ENCODE assay signal across 20 cellular contexts in the genomic region with DNA sequence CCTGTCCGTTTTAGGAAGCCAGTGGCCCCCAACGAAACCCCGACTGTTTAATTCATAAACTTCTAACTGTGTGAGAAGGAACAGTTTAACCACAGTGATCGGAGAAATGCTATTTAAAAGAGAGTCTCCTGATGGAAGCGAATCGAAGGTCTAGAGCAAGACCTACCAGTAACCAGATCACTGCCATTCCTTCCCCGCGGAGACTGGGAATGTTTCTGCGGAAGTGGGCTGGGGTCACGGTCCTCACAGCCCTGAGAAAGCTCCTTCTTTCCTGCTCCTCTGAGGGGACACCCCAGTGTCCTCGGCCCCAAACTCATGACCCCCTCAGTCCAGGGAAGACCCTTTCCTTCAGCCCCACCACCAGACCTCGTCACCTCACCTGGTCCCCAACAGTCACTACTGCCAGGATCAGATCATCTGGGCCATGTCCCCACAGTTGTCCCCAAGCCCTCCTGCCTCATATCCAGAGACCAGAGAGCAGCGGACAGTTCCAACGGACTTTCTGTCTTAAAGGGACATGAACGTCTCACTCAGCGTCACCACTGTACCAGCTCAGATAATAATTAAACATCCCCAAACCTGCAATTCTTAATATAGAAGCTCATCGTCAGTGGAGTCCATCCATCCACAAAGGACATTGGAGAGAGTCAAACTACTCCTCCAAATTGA. TPM values are rescaled to one million over a fixed set of nuclear protein-coding genes. Genes with fewer than 3 reads are reported as not detected.
DNase-seq lines count a peak whose midpoint lies in the region; ATAC-seq, FAIRE-seq and TF ChIP-seq lines count a peak whose summit lies in the region.
"Had no signal": no experiment of that assay in that cellular context is flagged by ENCODE, and none has a peak within 500 bp of the region (broad histone marks: within the 10 kb centered on the region; RNA-seq: fewer than 3 reads in every experiment).

A gene with protein sequence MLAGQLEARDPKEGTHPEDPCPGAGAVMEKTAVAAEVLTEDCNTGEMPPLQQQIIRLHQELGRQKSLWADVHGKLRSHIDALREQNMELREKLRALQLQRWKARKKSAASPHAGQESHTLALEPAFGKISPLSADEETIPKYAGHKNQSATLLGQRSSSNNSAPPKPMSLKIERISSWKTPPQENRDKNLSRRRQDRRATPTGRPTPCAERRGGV (minus strand): TSS at position 482 of the 669 bp plus-strand sequence. CDS start 1,219 bp downstream, outside the sequence.

- H3K36me3 ChIP-seq in K562 (ENCODE audit: control insufficient read depth, insufficient read depth, low read length) (no peaks in the 10 kb centered on the region; the same call in 2 of the 3 replicates), neuronal stem cell (replicated peaks in 1 of 2; ENCODE audit: control insufficient read depth in 2 of 2, insufficient read depth in 2 of 2, low read length in 2 of 2) (no peaks in the 10 kb centered on the region)

- no peaks in the 10 kb centered on the region for H3K9me3 ChIP-seq in K562 (replicated peaks; ENCODE audit: control insufficient read depth, insufficient read depth, low read depth, low read length)
- no peaks in the 10 kb centered on the region for H3K9me3 ChIP-seq in neuronal stem cell (replicated peaks in 1 of 2; ENCODE audit: control insufficient read depth in 2 of 2, insufficient read depth in 1 of 2, low read depth in 1 of 2, low read length in 2 of 2)
- H3K9me3 ChIP-seq: BLaER1 had no signal

- BruUV-seq in K562 (replicated peaks; lab: Mats Ljungman, UMichigan) = no TSS peak

- no peaks in the 10 kb centered on the region for H3K36me3 Mint-ChIP-seq in activated CD8-positive, alpha-beta memory T cell treated with anti-CD3 and anti-CD28 coated beads, Interleukin-2, amount 10 ng/mL, durations not matched to agents 7 days and 5 days
- H3K36me3 Mint-ChIP-seq: CD4-positive, CD25-positive, alpha-beta regulatory T cell had no signal

- TF ChIP-seq RAD21 in K562 (CRISPR knock-in tag; conservative IDR thresholded peaks at IDR 0.05 in 1 of 2, IDR thresholded peaks at IDR 0.05 in 1 of 2) = no peak

- no peak within 1 kb of the TSS for H3K23ac ChIP-seq in neuronal stem cell (ENCODE audit: low read depth, low read length, poor library complexity)

- no peaks in the 10 kb centered on the region for H3K9me1 ChIP-seq in K562 (ENCODE audit: control insufficient read depth, insufficient read depth, low read length)

- no peak for ATAC-seq in activated CD8-positive, alpha-beta memory T cell treated with anti-CD3 and anti-CD28 coated beads, Interleukin-2, amount 10 ng/mL, durations not matched to agents 7 days and 5 days
- ATAC-seq in K562 (peak; percentile 43), left lobe of liver (peak; percentile 86), HG03571 (IDR thresholded peaks at IDR 0.05; ENCODE audit: unreplicated experiment) (no peak), HG03025 (IDR thresholded peaks at IDR 0.05; ENCODE audit: low FRiP score, unreplicated experiment) (no peak)
- ATAC-seq: GM23338 had no signal

- no peak within 1 kb of the TSS for H4K91ac ChIP-seq in neuronal stem cell (ENCODE audit: low read depth, low read length, poor library complexity)

- H2AK5ac ChIP-seq in neuronal stem cell (ENCODE audit: low read depth, low read length) = no peak within 1 kb of the TSS

- intact Hi-C loops in K562 (cut with micrococcal nuclease) = loop anchor here (10.0 kb wide), 1 partner anchor 290 kb away; a partner anchor contains a TSS

- H2BK15ac ChIP-seq in neuronal stem cell (ENCODE audit: low read length) = no peak within 1 kb of the TSS

- peak within 1 kb of the TSS; percentile 43 for H4K8ac ChIP-seq in neuronal stem cell (ENCODE audit: low read depth, low read length)

- H3K27me3 ChIP-seq in K562 (ENCODE audit: control insufficient read depth in 2 of 2, insufficient read depth in 2 of 2, low read length in 2 of 2) (peaks cover 28 to 36% of the 10 kb centered on the region in 2 experiments), neuronal stem cell (ENCODE audit: control insufficient read depth in 3 of 3, insufficient read depth in 3 of 3, low read depth in 1 of 3, low read length in 3 of 3) (no peaks in the 10 kb centered on the region)
- H3K27me3 ChIP-seq: BLaER1 had no signal

- 20% methylated on average over 17 of the region's 17 CpGs for WGBS in K562 (ENCODE audit: insufficient coverage, low coverage, missing lambda C conversion rate)
- WGBS in neuronal stem cell (ENCODE audit: extremely low coverage in 2 of 2, insufficient read length in 2 of 2, insufficient replicate concordance in 1 of 2), 2 donors = no CpG with 5 or more reads among the region's 17 CpGs

- peaks cover 4% of the 10 kb centered on the region for H3K27me3 Mint-ChIP-seq in activated CD8-positive, alpha-beta memory T cell treated with anti-CD3 and anti-CD28 coated beads, Interleukin-2, amount 10 ng/mL, durations not matched to agents 7 days and 5 days

- no peak within 1 kb of the TSS for H3K27ac ChIP-seq in K562 (ENCODE audit: extremely low read depth, low read depth, low read length)
- H3K27ac ChIP-seq in neuronal stem cell (replicated peaks; ENCODE audit: low read length) = no peak within 1 kb of the TSS
- H3K27ac ChIP-seq: BLaER1, HL-60 had no signal

- H3K4me3 ChIP-seq in K562 (no peak within 1 kb of the TSS), neuronal stem cell (ENCODE audit: low read length in 2 of 2) (no peak within 1 kb of the TSS)
- H3K4me3 ChIP-seq: BLaER1, GM23338 had no signal

- H3K79me2 ChIP-seq in K562 (ENCODE audit: control insufficient read depth, insufficient read depth, low read length) = no peaks in the 10 kb centered on the region

- H3K18ac ChIP-seq in neuronal stem cell (ENCODE audit: low read length) = no peak within 1 kb of the TSS

- no peak within 1 kb of the TSS for H3K27ac Mint-ChIP-seq in activated CD8-positive, alpha-beta memory T cell treated with anti-CD3 and anti-CD28 coated beads, Interleukin-2, amount 10 ng/mL, durations not matched to agents 7 days and 5 days
- H3K27ac Mint-ChIP-seq: GM23338 had no signal

- H3K4me1 ChIP-seq in K562 (replicated peaks in 1 of 2; ENCODE audit: control insufficient read depth in 2 of 2, insufficient read depth in 2 of 2, low read length in 2 of 2) = peaks cover 13 to 19% of the 10 kb centered on the region in 2 experiments; a peak in 4 of 5 replicates
- H3K4me1 ChIP-seq in neuronal stem cell (ENCODE audit: control insufficient read depth in 2 of 2, insufficient read depth in 1 of 2, low read depth in 1 of 2, low read length in 2 of 2) = no peaks in the 10 kb centered on the region
- H3K4me1 ChIP-seq: BLaER1 had no signal

- H3K4me3 Mint-ChIP-seq in activated CD8-positive, alpha-beta memory T cell treated with anti-CD3 and anti-CD28 coated beads, Interleukin-2, amount 10 ng/mL, durations not matched to agents 7 days and 5 days = peak within 1 kb of the TSS; percentile 37
- H3K4me3 Mint-ChIP-seq: CD4-positive, CD25-positive, alpha-beta regulatory T cell; GM23338; H9 had no signal

- no peak for DNase-seq in activated CD8-positive, alpha-beta memory T cell treated with anti-CD3 and anti-CD28 coated beads, Interleukin-2, amount 10 ng/mL, durations not matched to agents 7 days and 5 days
- no peak for DNase-seq in activated CD8-positive, alpha-beta memory T cell treated with anti-CD3 and anti-CD28 coated beads, Interleukin-2, amount 50 U/mL, for 48 hours
- DNase-seq in K562 (ENCODE audit: extremely low read depth in 1 of 4, low spot score in 3 of 4) = no peak
- no peak for DNase-seq in left lobe of liver (ENCODE audit: low spot score)
- DNase-seq in neuronal stem cell (ENCODE audit: low spot score) = no peak
- DNase-seq in DMS53 treated with DMSO at 0.1 percent for 48 hours (lab: John Stamatoyannopoulos, UW; ENCODE audit: unreplicated experiment) = no peak
- DNase-seq: 8988T; AML-193; Calu3; CD4-positive, CD25-positive, alpha-beta regulatory T cell; DMS 273 treated with DMSO at 0.1 percent for 48 hours; DND-41; GDM1; H9 had no signal

- H2BK12ac ChIP-seq in neuronal stem cell (ENCODE audit: low read length) = no peak within 1 kb of the TSS

- no peak within 1 kb of the TSS for H3K4ac ChIP-seq in neuronal stem cell (ENCODE audit: low read length)

- no peaks in the 10 kb centered on the region for H4K20me1 ChIP-seq in K562 (replicated peaks; ENCODE audit: control insufficient read depth, insufficient read depth, low read length)
- H4K20me1 ChIP-seq: BLaER1 had no signal

- POLR2A ChIA-PET in K562 (lab: Yijun Ruan, JAX) = no interaction called here

- CTCF ChIA-PET in activated CD8-positive, alpha-beta memory T cell treated with anti-CD3 and anti-CD28 coated beads, Interleukin-2, amount 10 ng/mL, durations not matched to agents 7 days and 5 days (lab: Charles Lee) = interaction anchor here (0.6 to 1.5 kb wide), 3 partner anchors 16 to 184 kb away, joined by 3 to 5 read pairs (median 4); no protein-coding TSS in a partner anchor
- CTCF ChIA-PET in K562 (lab: Yijun Ruan, JAX; ENCODE audit: low intra/inter-chr PET ratio) = no interaction called here

- peak within 1 kb of the TSS; percentile 27 to 80; a peak in 3 of 4 replicates for H3K9ac ChIP-seq in K562 (ENCODE audit: insufficient read depth in 1 of 2, low read depth in 2 of 2, low read length in 2 of 2)
- H3K9ac ChIP-seq in neuronal stem cell (ENCODE audit: low read depth, low read length, poor library complexity) = no peak within 1 kb of the TSS
- H3K9ac ChIP-seq: BLaER1 had no signal

- no peak within 1 kb of the TSS for H2BK5ac ChIP-seq in neuronal stem cell (ENCODE audit: low read length)

- H3K9me3 Mint-ChIP-seq in activated CD8-positive, alpha-beta memory T cell treated with anti-CD3 and anti-CD28 coated beads, Interleukin-2, amount 10 ng/mL, durations not matched to agents 7 days and 5 days (ENCODE audit: low read depth) = no peaks in the 10 kb centered on the region
- H3K9me3 Mint-ChIP-seq: CD4-positive, CD25-positive, alpha-beta regulatory T cell; GM23338; H9 had no signal

- H3K4me1 Mint-ChIP-seq in activated CD8-positive, alpha-beta memory T cell treated with anti-CD3 and anti-CD28 coated beads, Interleukin-2, amount 10 ng/mL, durations not matched to agents 7 days and 5 days = peaks cover 6% of the 10 kb centered on the region

- TF ChIP-seq POLR2A in K562 (conservative IDR thresholded peaks at IDR 0.05) = no peak

- in situ Hi-C loops in K562 (cut with MboI) = no loop called here

- peak within 1 kb of the TSS; percentile 66 for H3K4me2 ChIP-seq in K562 (ENCODE audit: insufficient read depth, low read length)
- H3K4me2 ChIP-seq in neuronal stem cell (ENCODE audit: insufficient read depth, low read length, poor library complexity, severe bottlenecking) = no peak within 1 kb of the TSS
- H3K4me2 ChIP-seq: BLaER1, GM23338 had no signal

- H3K14ac ChIP-seq in neuronal stem cell (ENCODE audit: low read length) = no peak within 1 kb of the TSS

- TF ChIP-seq EP300 in K562 (IDR thresholded peaks at IDR 0.05; ENCODE audit: low read length) = no peak

- no peak for FAIRE-seq in K562 (lab: Jason Lieb, UNC)
- FAIRE-seq: GM12892 had no signal

- H2AFZ ChIP-seq in K562 (ENCODE audit: low read depth, low read length) (peak within 1 kb of the TSS; percentile 73), neuronal stem cell (ENCODE audit: low read length) (no peak within 1 kb of the TSS)
- H2AFZ ChIP-seq: GM23338 had no signal

- TF ChIP-seq CTCF in K562 (IDR thresholded peaks at IDR 0.05 in 2 of 3, conservative IDR thresholded peaks at IDR 0.05 in 1 of 3; ENCODE audit: insufficient read depth in 2 of 3, low read depth in 1 of 3, low read length in 3 of 3) = no peak

- no peak within 1 kb of the TSS for H2BK120ac ChIP-seq in neuronal stem cell (ENCODE audit: low read depth, low read length)

- peaks cover 2% of the 10 kb centered on the region for H3K79me1 ChIP-seq in neuronal stem cell (ENCODE audit: low read depth, low read length)

RNA-seq across cellular contexts. Expression of the gene that starts here (rescaled TPM):
- total RNA-seq in activated CD8-positive, alpha-beta memory T cell treated with anti-CD3 and anti-CD28 coated beads, Interleukin-2, amount 10 ng/mL, durations not matched to agents 7 days and 5 days = not detected
- 0.30 and 0.55 TPM in 2 replicates for total RNA-seq in K562 (2011; cell fraction: chromatin; rRNA removed; ENCODE audit: low replicate concordance)
- not detected in 2 replicates for total RNA-seq in K562 (2011; cell fraction: nucleolus; rRNA removed)
- total RNA-seq in K562 (2011; cell fraction: nucleoplasm; rRNA removed) = 0.37 TPM in 1 of 2 replicates, not detected in the other
- total RNA-seq in K562 (2014; rRNA removed) (1.2 TPM in 1 of 2 replicates, not detected in the other), K562 (2014; rRNA removed; fragmentation: Illumina TruSeq; extraction: Trizol) (0.77 and 0.91 TPM in 2 replicates), K562 (2015; rRNA removed; fragmentation: Illumina TruSeq; extraction: Trizol) (0.53 and 0.87 TPM in 2 replicates), K562 (2021) (0.49 and 0.58 TPM in 2 replicates), left lobe of liver (4.1 TPM)
- polyA plus RNA-seq in K562 (2011; rRNA removed) (0.19 and 0.38 TPM in 2 replicates), K562 (2014; fragmentation: Illumina TruSeq; extraction: Trizol) (0.21 and 0.34 TPM in 2 replicates), K562 (2014; fragmentation: Nextera tagmentation; extraction: Ambion mirVana) (under 1 TPM; 0.56 to 0.68 TPM), K562 (2014; rRNA removed) (0.76 TPM in 1 of 2 replicates, not detected in the other)
- polyA plus RNA-seq in K562 (2011; cell fraction: cytosol; rRNA removed) = 0.18 and 0.22 TPM in 2 replicates
- 0.25 TPM in 1 of 2 replicates, not detected in the other for polyA plus RNA-seq in K562 (2011; cell fraction: nucleus; rRNA removed)
- 0.89 and 3.0 TPM in 2 replicates for polyA plus RNA-seq in K562 (2012)
- 0.39 TPM in 2 replicates for polyA minus RNA-seq in K562 (2011; rRNA and poly(A)+ RNA removed)
- polyA minus RNA-seq in K562 (2011; cell fraction: cytosol; rRNA and poly(A)+ RNA removed) = not detected in 2 replicates
- polyA minus RNA-seq in K562 (2011; cell fraction: nucleus; rRNA and poly(A)+ RNA removed) = 0.22 TPM in 1 of 2 replicates, not detected in the other
- polyA plus RNA-seq in neuronal stem cell (2013, experiment 1 of 2) = 2.7 TPM
- 2.6 TPM for polyA plus RNA-seq in neuronal stem cell (2013, experiment 2 of 2)
- total RNA-seq: Calu3 had no signal

Comparison
In these comparisons a context has a peak if more than half of its experiments do, and no peak if none do; other contexts are left out.
1. ATAC-seq: peak in K562 (single experiment) and left lobe of liver (single experiment); none in activated CD8-positive, alpha-beta memory T cell treated with anti-CD3 and anti-CD28 coated beads, Interleukin-2, amount 10 ng/mL, durations not matched to agents 7 days and 5 days (single experiment), HG03571 (single experiment) and HG03025 (single experiment).